8 cellular contexts compared by ENCODE assay signal in genomic region chr13:98842858-98843481, GRCh38.
DNase-seq lines count a peak whose midpoint lies in the region; ATAC-seq, FAIRE-seq and TF ChIP-seq lines count a peak whose summit lies in the region.

No MANE protein-coding gene starts in this region.

- WGBS in H9 (ENCODE audit: extremely low coverage, insufficient read length, low lambda C conversion rate) = no CpG with 5 or more reads among the region's 5 CpGs
- WGBS in pancreas, 2 donors = 27% methylated on average over 5 of the region's 5 CpGs

- no peak overlapping the region for H3K27ac ChIP-seq in H9 (ENCODE audit: insufficient read length, low read depth, low read length)
- H3K27ac ChIP-seq in pancreas = no peak overlapping the region
- H3K27ac ChIP-seq in vagina = no peak overlapping the region

- H3K36me3 ChIP-seq in Loucy (ENCODE audit: insufficient read depth, low read length) (no peaks in the 10 kb centered on the region), pancreas (no peaks in the 10 kb centered on the region), vagina (peaks cover 0 to 21% of the 10 kb centered on the region in 2 donors)

- no peaks in the 10 kb centered on the region for H3K23me2 ChIP-seq in H9 (ENCODE audit: insufficient read length, low read depth, low read length, poor library complexity, severe bottlenecking)

- H2BK20ac ChIP-seq in H9 (ENCODE audit: low read depth, low read length, poor library complexity, severe bottlenecking) = no peak overlapping the region

- H3F3A ChIP-seq in Loucy (ENCODE audit: low read depth) = no peaks in the 10 kb centered on the region

- no peak overlapping the region for H3K18ac ChIP-seq in H9 (ENCODE audit: insufficient read length, low read depth, low read length)

- H3K14ac ChIP-seq in H9 (ENCODE audit: insufficient read depth, low read length) = no peak overlapping the region

- H3K4me3 Mint-ChIP-seq in H9 = no peak overlapping the region; a peak in 1 of 5 replicates

- H3K9me3 ChIP-seq in H9 (ENCODE audit: control insufficient read depth, low read depth, low read length) = no peaks in the 10 kb centered on the region
- no peaks in the 10 kb centered on the region for H3K9me3 ChIP-seq in Loucy (ENCODE audit: insufficient read depth, low read depth, low read length)
- no peaks in the 10 kb centered on the region for H3K9me3 ChIP-seq in pancreas
- H3K9me3 ChIP-seq in vagina = no peaks in the 10 kb centered on the region

- H2BK12ac ChIP-seq in H9 (ENCODE audit: insufficient read length, low read depth, low read length) = no peak overlapping the region

- H3K9me2 ChIP-seq in Loucy (replicated peaks; ENCODE audit: low read depth, low read length) = no peaks in the 10 kb centered on the region

- H3K4me1 Mint-ChIP-seq in H9 = peaks cover 12 to 16% of the 10 kb centered on the region in 2 experiments

- H3K79me2 ChIP-seq in H9 (ENCODE audit: insufficient read depth, low read length) (no peaks in the 10 kb centered on the region), Loucy (ENCODE audit: insufficient read depth, low read length) (no peaks in the 10 kb centered on the region)

- TF ChIP-seq CTCF in H9 (conservative IDR thresholded peaks at IDR 0.05) = peak; percentile 91
- TF ChIP-seq CTCF in Loucy (conservative IDR thresholded peaks at IDR 0.05; ENCODE audit: low read length) = peak; percentile 88
- TF ChIP-seq CTCF in pancreas (IDR thresholded peaks at IDR 0.05) = peak; percentile 73 to 85 (median 78)
- peak; percentile 62 to 84 (median 66) for TF ChIP-seq CTCF in vagina (IDR thresholded peaks at IDR 0.05)

- no peak overlapping the region for H3K9ac ChIP-seq in H9 (ENCODE audit: extremely low read depth, insufficient read length, low read length)
- no peak overlapping the region for H3K9ac ChIP-seq in Loucy (ENCODE audit: low read depth, low read length, poor library complexity, severe bottlenecking)

- no peak overlapping the region for H3K23ac ChIP-seq in H9 (ENCODE audit: insufficient read length, low read depth, low read length)

- H4K8ac ChIP-seq in H9 (replicated peaks; ENCODE audit: insufficient read length, low read depth, low read length) = no peak overlapping the region

- no peaks in the 10 kb centered on the region for H4K20me1 ChIP-seq in H9 (ENCODE audit: control insufficient read depth, insufficient read depth, insufficient read length)
- no peaks in the 10 kb centered on the region for H4K20me1 ChIP-seq in Loucy (ENCODE audit: insufficient read depth, low read length, poor library complexity, severe bottlenecking)

- no peak overlapping the region for H3K56ac ChIP-seq in H9 (ENCODE audit: insufficient read length, low read depth, low read length)

- H2BK5ac ChIP-seq in H9 (ENCODE audit: insufficient read length, low read length) = no peak overlapping the region

- no peak for TF ChIP-seq POLR2A in vagina (IDR thresholded peaks at IDR 0.05)

- H2AFZ ChIP-seq in H9 (ENCODE audit: low read length) = no peak overlapping the region
- H2AFZ ChIP-seq in Loucy (ENCODE audit: low read length) = no peak overlapping the region

- no peak overlapping the region for H3T11ph ChIP-seq in H9 (ENCODE audit: low read length)

- H2AK5ac ChIP-seq in H9 (ENCODE audit: insufficient read length, low read length) = no peak overlapping the region

- no peaks in the 10 kb centered on the region for H3K79me1 ChIP-seq in H9 (ENCODE audit: insufficient read depth, low read depth, low read length, poor library complexity, severe bottlenecking)

- no peaks in the 10 kb centered on the region for H3K27me3 ChIP-seq in H9 (ENCODE audit: insufficient read depth, low read length)
- H3K27me3 ChIP-seq in Loucy (ENCODE audit: insufficient read depth, low read length, poor library complexity, severe bottlenecking) = no peaks in the 10 kb centered on the region
- H3K27me3 ChIP-seq in pancreas = no peaks in the 10 kb centered on the region
- no peaks in the 10 kb centered on the region for H3K27me3 ChIP-seq in vagina

- peak; percentile 91 to 95 (median 95) for ATAC-seq in pancreas

- intact Hi-C loops in pancreas (cut with DNase I) = loop anchor here in 1 of 3 donors (10.0 kb wide), 1 partner anchor 398 kb away; no protein-coding TSS in a partner anchor
- intact Hi-C loops in vagina (cut with DNase I) = no loop called here

- no peaks in the 10 kb centered on the region; a peak in 1 of 5 replicates for H3K9me3 Mint-ChIP-seq in H9

- FAIRE-seq in pancreas (lab: Jason Lieb, UNC) = peak; percentile 43

- H3K36me3 Mint-ChIP-seq in H9 (ENCODE audit: insufficient read depth in 1 of 3, low read depth in 3 of 3) = peaks cover 0 to 2% (median 0%) of the 10 kb centered on the region in 3 experiments; a peak in 1 of 7 replicates

- H3K4me2 ChIP-seq in H9 (ENCODE audit: insufficient read depth, insufficient read length, low read length) (no peak overlapping the region), Loucy (ENCODE audit: low read depth, low read length, poor library complexity, severe bottlenecking) (no peak overlapping the region)

- H3K27me3 Mint-ChIP-seq in H9 (ENCODE audit: low read depth) = no peaks in the 10 kb centered on the region

- no peak overlapping the region for H3K4ac ChIP-seq in H9 (ENCODE audit: low read depth, low read length)

- no peak overlapping the region for H4K91ac ChIP-seq in H9 (ENCODE audit: insufficient read length, low read depth, low read length)

- H3K27ac Mint-ChIP-seq in H9 = no peak overlapping the region

- DNase-seq in GM04504 (ENCODE audit: low read depth) = peak; percentile 58
- DNase-seq in H9 = peak; percentile 82
- peak; percentile 90 for DNase-seq in SHP77 treated with DMSO at 0.1 percent for 48 hours (lab: John Stamatoyannopoulos, UW)
- DNase-seq in activated T-helper 9 cell treated with anti-CD3 and anti-CD28 coated beads, Interleukin-2, amount 50 U/mL, for 16 hours (ENCODE audit: low read depth) = peak; percentile 38
- DNase-seq in foreskin melanocyte = peak; percentile 53
- peak; percentile 69 to 83 (median 78) for DNase-seq in pancreas
- no peak for DNase-seq in vagina (ENCODE audit: extremely low spot score in 2 of 2)

- H4K5ac ChIP-seq in H9 (ENCODE audit: insufficient read length, low read depth, low read length) = no peak overlapping the region

- H3K4me1 ChIP-seq in H9 (ENCODE audit: insufficient read depth, low read length) (no peaks in the 10 kb centered on the region; the same call in 1 of the 2 replicates), Loucy (ENCODE audit: insufficient read depth, low read length, poor library complexity, severe bottlenecking) (no peaks in the 10 kb centered on the region), pancreas (peaks cover 0 to 3% (median 0%) of the 10 kb centered on the region in 3 donors), vagina (no peaks in the 10 kb centered on the region)

- no peak overlapping the region for H2BK120ac ChIP-seq in H9 (ENCODE audit: low read depth, low read length, poor library complexity, severe bottlenecking)

- H2BK15ac ChIP-seq in H9 (ENCODE audit: low read depth, low read length) = no peak overlapping the region

- H3K4me3 ChIP-seq in Loucy (ENCODE audit: low read length, poor library complexity, severe bottlenecking) = no peak overlapping the region
- no peak overlapping the region for H3K4me3 ChIP-seq in pancreas
- no peak overlapping the region for H3K4me3 ChIP-seq in vagina

Comparison
In these comparisons a context has a peak if more than half of its experiments do, and no peak if none do; other contexts are left out.
1. DNase-seq: peak in GM04504 (single experiment), H9 (single experiment), SHP77 treated with DMSO at 0.1 percent for 48 hours (single experiment), activated T-helper 9 cell treated with anti-CD3 and anti-CD28 coated beads, Interleukin-2, amount 50 U/mL, for 16 hours (single experiment), foreskin melanocyte (single experiment) and pancreas (6 of 6); none in vagina (0 of 2).
2. Peak in every context shown above with its lines, with median percentiles within 50 percentile points of each other: CTCF ChIP-seq.